1 cellular context compared by ENCODE assay signal in the genomic region with DNA sequence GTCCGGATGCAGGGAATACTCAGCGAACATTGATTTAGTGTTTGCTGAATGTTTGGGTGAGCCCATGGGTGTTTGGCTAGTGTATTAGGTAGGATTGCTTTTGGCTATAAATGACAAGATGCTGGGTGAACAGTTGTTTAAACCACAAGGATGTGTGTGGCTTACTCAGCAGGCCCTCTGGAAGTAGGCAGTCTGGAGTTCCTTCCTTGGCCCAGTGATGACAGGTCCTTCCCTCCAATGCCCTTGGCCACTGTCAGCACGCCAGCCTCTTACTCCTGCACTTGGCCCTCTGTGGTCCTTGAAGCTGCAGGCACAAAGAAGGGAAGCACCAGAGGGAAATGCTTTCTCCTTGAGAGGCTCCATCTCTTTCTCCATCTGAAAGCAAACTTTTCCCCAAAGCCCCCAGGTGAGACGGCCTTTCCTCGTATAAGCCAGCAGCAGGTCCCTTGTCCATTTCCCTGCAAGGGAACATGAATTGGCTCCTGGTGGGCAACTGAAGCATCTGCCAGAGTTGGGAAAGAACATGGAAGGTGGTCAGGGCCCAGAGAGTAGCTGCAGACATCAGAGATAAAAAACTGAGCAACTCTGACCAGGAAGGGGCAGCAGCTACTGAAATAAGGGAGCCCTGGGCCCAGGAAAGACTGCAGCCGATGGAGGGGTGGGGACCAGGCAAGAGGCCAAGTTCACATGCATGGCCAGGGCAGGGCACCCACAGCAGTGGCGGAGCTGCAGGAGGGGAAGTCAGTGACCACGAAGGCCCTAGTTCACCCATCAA.
TF ChIP-seq lines count a peak whose summit lies in the region.

No MANE protein-coding gene starts in this region.

TF ChIP-seq in GM23338, 12 proteins besides CTCF, POLR2A, EP300 and RAD21 (continued from another document):
- TF ChIP-seq, protein P1, sequence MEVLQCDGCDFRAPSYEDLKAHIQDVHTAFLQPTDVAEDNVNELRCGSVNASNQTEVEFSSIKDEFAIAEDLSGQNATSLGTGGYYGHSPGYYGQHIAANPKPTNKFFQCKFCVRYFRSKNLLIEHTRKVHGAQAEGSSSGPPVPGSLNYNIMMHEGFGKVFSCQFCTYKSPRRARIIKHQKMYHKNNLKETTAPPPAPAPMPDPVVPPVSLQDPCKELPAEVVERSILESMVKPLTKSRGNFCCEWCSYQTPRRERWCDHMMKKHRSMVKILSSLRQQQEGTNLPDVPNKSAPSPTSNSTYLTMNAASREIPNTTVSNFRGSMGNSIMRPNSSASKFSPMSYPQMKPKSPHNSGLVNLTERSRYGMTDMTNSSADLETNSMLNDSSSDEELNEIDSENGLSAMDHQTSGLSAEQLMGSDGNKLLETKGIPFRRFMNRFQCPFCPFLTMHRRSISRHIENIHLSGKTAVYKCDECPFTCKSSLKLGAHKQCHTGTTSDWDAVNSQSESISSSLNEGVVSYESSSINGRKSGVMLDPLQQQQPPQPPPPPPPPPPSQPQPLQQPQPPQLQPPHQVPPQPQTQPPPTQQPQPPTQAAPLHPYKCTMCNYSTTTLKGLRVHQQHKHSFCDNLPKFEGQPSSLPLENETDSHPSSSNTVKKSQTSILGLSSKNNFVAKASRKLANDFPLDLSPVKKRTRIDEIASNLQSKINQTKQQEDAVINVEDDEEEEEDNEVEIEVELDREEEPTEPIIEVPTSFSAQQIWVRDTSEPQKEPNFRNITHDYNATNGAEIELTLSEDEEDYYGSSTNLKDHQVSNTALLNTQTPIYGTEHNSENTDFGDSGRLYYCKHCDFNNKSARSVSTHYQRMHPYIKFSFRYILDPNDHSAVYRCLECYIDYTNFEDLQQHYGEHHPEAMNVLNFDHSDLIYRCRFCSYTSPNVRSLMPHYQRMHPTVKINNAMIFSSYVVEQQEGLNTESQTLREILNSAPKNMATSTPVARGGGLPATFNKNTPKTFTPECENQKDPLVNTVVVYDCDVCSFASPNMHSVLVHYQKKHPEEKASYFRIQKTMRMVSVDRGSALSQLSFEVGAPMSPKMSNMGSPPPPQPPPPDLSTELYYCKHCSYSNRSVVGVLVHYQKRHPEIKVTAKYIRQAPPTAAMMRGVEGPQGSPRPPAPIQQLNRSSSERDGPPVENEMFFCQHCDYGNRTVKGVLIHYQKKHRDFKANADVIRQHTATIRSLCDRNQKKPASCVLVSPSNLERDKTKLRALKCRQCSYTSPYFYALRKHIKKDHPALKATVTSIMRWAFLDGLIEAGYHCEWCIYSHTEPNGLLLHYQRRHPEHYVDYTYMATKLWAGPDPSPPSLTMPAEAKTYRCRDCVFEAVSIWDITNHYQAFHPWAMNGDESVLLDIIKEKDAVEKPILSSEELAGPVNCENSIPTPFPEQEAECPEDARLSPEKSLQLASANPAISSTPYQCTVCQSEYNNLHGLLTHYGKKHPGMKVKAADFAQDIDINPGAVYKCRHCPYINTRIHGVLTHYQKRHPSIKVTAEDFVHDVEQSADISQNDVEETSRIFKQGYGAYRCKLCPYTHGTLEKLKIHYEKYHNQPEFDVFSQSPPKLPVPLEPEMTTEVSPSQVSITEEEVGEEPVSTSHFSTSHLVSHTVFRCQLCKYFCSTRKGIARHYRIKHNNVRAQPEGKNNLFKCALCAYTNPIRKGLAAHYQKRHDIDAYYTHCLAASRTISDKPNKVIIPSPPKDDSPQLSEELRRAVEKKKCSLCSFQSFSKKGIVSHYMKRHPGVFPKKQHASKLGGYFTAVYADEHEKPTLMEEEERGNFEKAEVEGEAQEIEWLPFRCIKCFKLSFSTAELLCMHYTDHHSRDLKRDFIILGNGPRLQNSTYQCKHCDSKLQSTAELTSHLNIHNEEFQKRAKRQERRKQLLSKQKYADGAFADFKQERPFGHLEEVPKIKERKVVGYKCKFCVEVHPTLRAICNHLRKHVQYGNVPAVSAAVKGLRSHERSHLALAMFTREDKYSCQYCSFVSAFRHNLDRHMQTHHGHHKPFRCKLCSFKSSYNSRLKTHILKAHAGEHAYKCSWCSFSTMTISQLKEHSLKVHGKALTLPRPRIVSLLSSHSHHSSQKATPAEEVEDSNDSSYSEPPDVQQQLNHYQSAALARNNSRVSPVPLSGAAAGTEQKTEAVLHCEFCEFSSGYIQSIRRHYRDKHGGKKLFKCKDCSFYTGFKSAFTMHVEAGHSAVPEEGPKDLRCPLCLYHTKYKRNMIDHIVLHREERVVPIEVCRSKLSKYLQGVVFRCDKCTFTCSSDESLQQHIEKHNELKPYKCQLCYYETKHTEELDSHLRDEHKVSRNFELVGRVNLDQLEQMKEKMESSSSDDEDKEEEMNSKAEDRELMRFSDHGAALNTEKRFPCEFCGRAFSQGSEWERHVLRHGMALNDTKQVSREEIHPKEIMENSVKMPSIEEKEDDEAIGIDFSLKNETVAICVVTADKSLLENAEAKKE (CRISPR knock-in tag; IDR thresholded peaks at IDR 0.05), result no peak
- TF ChIP-seq, protein P2, sequence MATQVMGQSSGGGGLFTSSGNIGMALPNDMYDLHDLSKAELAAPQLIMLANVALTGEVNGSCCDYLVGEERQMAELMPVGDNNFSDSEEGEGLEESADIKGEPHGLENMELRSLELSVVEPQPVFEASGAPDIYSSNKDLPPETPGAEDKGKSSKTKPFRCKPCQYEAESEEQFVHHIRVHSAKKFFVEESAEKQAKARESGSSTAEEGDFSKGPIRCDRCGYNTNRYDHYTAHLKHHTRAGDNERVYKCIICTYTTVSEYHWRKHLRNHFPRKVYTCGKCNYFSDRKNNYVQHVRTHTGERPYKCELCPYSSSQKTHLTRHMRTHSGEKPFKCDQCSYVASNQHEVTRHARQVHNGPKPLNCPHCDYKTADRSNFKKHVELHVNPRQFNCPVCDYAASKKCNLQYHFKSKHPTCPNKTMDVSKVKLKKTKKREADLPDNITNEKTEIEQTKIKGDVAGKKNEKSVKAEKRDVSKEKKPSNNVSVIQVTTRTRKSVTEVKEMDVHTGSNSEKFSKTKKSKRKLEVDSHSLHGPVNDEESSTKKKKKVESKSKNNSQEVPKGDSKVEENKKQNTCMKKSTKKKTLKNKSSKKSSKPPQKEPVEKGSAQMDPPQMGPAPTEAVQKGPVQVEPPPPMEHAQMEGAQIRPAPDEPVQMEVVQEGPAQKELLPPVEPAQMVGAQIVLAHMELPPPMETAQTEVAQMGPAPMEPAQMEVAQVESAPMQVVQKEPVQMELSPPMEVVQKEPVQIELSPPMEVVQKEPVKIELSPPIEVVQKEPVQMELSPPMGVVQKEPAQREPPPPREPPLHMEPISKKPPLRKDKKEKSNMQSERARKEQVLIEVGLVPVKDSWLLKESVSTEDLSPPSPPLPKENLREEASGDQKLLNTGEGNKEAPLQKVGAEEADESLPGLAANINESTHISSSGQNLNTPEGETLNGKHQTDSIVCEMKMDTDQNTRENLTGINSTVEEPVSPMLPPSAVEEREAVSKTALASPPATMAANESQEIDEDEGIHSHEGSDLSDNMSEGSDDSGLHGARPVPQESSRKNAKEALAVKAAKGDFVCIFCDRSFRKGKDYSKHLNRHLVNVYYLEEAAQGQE (IDR thresholded peaks at IDR 0.05; ENCODE audit: unreplicated experiment), result no peak
- TF ChIP-seq, protein P3, sequence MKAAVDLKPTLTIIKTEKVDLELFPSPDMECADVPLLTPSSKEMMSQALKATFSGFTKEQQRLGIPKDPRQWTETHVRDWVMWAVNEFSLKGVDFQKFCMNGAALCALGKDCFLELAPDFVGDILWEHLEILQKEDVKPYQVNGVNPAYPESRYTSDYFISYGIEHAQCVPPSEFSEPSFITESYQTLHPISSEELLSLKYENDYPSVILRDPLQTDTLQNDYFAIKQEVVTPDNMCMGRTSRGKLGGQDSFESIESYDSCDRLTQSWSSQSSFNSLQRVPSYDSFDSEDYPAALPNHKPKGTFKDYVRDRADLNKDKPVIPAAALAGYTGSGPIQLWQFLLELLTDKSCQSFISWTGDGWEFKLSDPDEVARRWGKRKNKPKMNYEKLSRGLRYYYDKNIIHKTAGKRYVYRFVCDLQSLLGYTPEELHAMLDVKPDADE (IDR thresholded peaks at IDR 0.05), result no peak
- TF ChIP-seq NANOG (IDR thresholded peaks at IDR 0.05; ENCODE audit: borderline replicate concordance) (no peak), STAT1 (IDR thresholded peaks at IDR 0.05; ENCODE audit: unreplicated experiment) (no peak), ZNF331 (CRISPR knock-in tag; IDR thresholded peaks at IDR 0.05; ENCODE audit: low read depth) (no peak)
